In the genomic region with DNA sequence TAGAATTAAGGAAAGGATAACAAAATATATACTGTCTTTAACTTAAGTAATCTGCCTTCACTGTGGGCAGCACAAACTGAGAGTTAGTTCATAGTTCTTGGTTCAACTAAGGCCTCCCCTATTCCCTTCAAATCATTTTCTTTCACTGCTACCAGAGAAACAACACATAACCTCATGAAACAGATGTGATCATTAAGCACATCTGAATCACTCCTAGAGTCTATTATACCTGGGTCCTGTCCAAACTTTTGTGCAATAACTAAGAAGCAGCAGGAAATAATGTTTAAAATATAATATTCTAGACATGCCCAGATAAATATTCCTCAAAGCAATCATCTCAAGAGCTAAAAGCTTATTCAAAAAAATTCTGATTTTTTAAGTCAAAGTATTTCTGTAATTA, we compare ENCODE assay signal across 17 cellular contexts.
A peak's percentile ranks its signal among the peaks of the same experiment; 100 is the strongest.
DNase-seq lines count a peak whose midpoint lies in the region; ATAC-seq and TF ChIP-seq lines count a peak whose summit lies in the region.
"Had no signal": no experiment of that assay in that cellular context is flagged by ENCODE, and none has a peak within 500 bp of the region (broad histone marks: within the 10 kb centered on the region; RNA-seq: fewer than 3 reads in every experiment).

No MANE protein-coding gene starts in this region.

- no peaks in the 10 kb centered on the region for H3K27me3 ChIP-seq in gastroesophageal sphincter
- H3K27me3 ChIP-seq: adrenal gland had no signal

- DNase-seq in GM03348 (ENCODE audit: low spot score) (peak; percentile 67), brain pericyte (ENCODE audit: low read depth, low spot score) (peak; percentile 47), stromal cell of bone marrow (ENCODE audit: low read depth) (peak; percentile 87), GM13976 (ENCODE audit: low spot score) (no peak), NCI-H1436 (lab: John Stamatoyannopoulos, UW) (no peak), NCI-H1930 (lab: John Stamatoyannopoulos, UW) (no peak)
- DNase-seq: activated CD4-positive, alpha-beta T cell treated with anti-CD3 and anti-CD28 coated beads, Interleukin-2, amount 50 U/mL, for 4 hours; activated T-cell treated with anti-CD3 and anti-CD28 coated beads, Interleukin-2, amount 50 U/mL, for 48 hours; adrenal gland; foreskin melanocyte; KBM-7; NCI-H1417 treated with DMSO at 0.1 percent for 48 hours; NCI-H510A; stimulated activated CD4-positive, alpha-beta T cell treated with anti-CD3 and anti-CD28 coated beads, Interleukin-12 subunit alpha, Interleukin-12 subunit beta, amount 100 ng/mL, for 4 hours; stimulated activated naive CD8-positive, alpha-beta T cell treated with anti-CD3 and anti-CD28 coated beads, Interleukin-15, amount 100 ng/mL, for 72 hours had no signal

- peaks cover 0 to 5% (median 0%) of the 10 kb centered on the region in 3 donors for H3K4me1 ChIP-seq in gastroesophageal sphincter

- TF ChIP-seq CTCF in gastroesophageal sphincter (IDR thresholded peaks at IDR 0.05) (no peak), GM13976 (IDR thresholded peaks at IDR 0.05; ENCODE audit: borderline replicate concordance, control extremely low read depth, extremely low read depth, insufficient read depth, missing control alignments) (no peak)

- H3K36me3 ChIP-seq in gastroesophageal sphincter = peaks cover 11 to 49% of the 10 kb centered on the region in 2 donors

- TF ChIP-seq EP300 in gastroesophageal sphincter (IDR thresholded peaks at IDR 0.05) = no peak

- in situ Hi-C loops in GM13976 (cut with MboI; ENCODE audit: low sequenced_read_pairs, unreplicated experiment) = no loop called here

- H3K4me3 ChIP-seq in gastroesophageal sphincter = no peak overlapping the region
- H3K4me3 ChIP-seq: adrenal gland, SK-N-MC had no signal

- H3K9me3 ChIP-seq in gastroesophageal sphincter = no peaks in the 10 kb centered on the region
- H3K9me3 ChIP-seq: adrenal gland had no signal

- peak; percentile 53 for ATAC-seq in gastroesophageal sphincter
- ATAC-seq: stimulated activated naive CD8-positive, alpha-beta T cell treated with anti-CD3 and anti-CD28 coated beads, Interleukin-15, amount 100 ng/mL, for 72 hours had no signal

- H3K27ac ChIP-seq in gastroesophageal sphincter = no peak overlapping the region
- H3K27ac ChIP-seq: adrenal gland, SK-N-MC had no signal

- no peak for TF ChIP-seq POLR2A in gastroesophageal sphincter (IDR thresholded peaks at IDR 0.05)

Comparison
In these comparisons a context has a peak if more than half of its experiments do, and no peak if none do; other contexts are left out.
1. DNase-seq: peak in GM03348 (single experiment), brain pericyte (single experiment) and stromal cell of bone marrow (single experiment); none in GM13976 (single experiment), NCI-H1436 (single experiment) and NCI-H1930 (0 of 2).